In genomic region chr10:80684217-80684616, GRCh38 we compare ENCODE assay signal across 9 cellular contexts.
DNase-seq lines count a peak whose midpoint lies in the region; ATAC-seq, FAIRE-seq and TF ChIP-seq lines count a peak whose summit lies in the region.
"Had no signal": no experiment of that assay in that cellular context is flagged by ENCODE, and none has a peak within 500 bp of the region (broad histone marks: within the 10 kb centered on the region; RNA-seq: fewer than 3 reads in every experiment).

No MANE protein-coding gene starts in this region.

- TF ChIP-seq CTCF in RWPE1 (conservative IDR thresholded peaks at IDR 0.05; ENCODE audit: low read depth), result no peak

- POLR2A ChIA-PET in RWPE1 (lab: Yijun Ruan, JAX; ENCODE audit: low non-redundant PET), result no interaction called here

- H3K27ac ChIP-seq in RWPE1, result no peak overlapping the region
- H3K27ac ChIP-seq: KMS-11 had no signal

- DNase-seq in RWPE1 (ENCODE audit: low spot score) (peak; percentile 79), left lobe of liver (ENCODE audit: low spot score) (no peak), GM12892 (ENCODE audit: insufficient read length) (no peak)

- FAIRE-seq in GM12892 (lab: Jason Lieb, UNC), result no peak
- FAIRE-seq: colon had no signal

- CTCF ChIA-PET in RWPE1 (lab: Yijun Ruan, JAX), result no interaction called here

- no peak for TF ChIP-seq POLR2A in GM12892 (IDR thresholded peaks at IDR 0.05; ENCODE audit: low read depth, low read length)

- peak; percentile 66 for ATAC-seq in GM18867 (IDR thresholded peaks at IDR 0.05; ENCODE audit: unreplicated experiment)
- ATAC-seq in HG02852 (IDR thresholded peaks at IDR 0.05; ENCODE audit: unreplicated experiment), result peak; percentile 47
- peak; percentile 53 for ATAC-seq in left lobe of liver
- no peak for ATAC-seq in HG03097 (IDR thresholded peaks at IDR 0.05; ENCODE audit: low FRiP score, unreplicated experiment)
- ATAC-seq in HG02970 (IDR thresholded peaks at IDR 0.05; ENCODE audit: low FRiP score, unreplicated experiment), result no peak

Comparison
In these comparisons a context has a peak if more than half of its experiments do, and no peak if none do; other contexts are left out.
1. ATAC-seq: peak in GM18867 (single experiment), HG02852 (single experiment) and left lobe of liver (single experiment); none in HG03097 (single experiment) and HG02970 (single experiment).